ENCODE assay signal across 8 cellular contexts in the genomic region with DNA sequence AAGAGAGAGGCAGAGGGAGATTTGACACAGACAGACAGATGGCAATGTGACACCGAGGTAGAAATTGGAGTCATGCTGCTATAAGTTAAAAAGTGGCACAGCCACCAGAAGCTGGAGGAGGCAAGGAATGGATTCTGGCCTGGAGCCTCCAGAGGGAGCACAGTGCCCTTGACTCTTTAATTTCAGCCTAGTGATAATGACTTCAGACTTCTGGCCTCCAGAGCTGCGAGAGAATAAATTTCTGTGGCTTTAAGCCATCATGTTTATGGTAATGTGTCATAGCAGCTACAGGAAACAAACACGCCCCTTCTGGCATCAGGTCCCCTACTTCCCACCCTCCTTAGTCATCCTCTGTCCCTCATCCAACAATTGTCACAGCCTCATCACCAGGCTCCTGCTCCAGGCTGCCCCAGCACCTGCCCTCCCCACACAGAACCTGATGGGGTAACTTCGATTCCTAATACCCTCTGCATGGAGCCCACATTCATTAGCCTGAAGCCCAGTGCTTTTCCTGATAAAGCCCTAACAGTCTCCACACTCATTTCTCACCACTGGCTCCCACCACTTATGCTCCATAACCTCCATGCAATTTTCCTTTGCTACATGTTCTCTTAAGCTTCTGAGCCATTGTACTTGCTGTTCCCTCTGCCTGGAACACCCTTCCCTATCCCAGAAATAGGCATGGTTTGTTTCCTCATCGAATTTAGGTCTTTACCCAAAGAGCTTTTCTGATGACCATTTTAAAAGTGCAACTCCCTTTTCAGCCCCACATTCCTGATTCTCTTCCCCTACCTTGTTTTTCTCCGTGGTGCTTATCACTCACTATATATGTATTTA.
A peak's percentile ranks its signal among the peaks of the same experiment; 100 is the strongest.
DNase-seq lines count a peak whose midpoint lies in the region; ATAC-seq and TF ChIP-seq lines count a peak whose summit lies in the region.

No MANE protein-coding gene starts in this region.

- no peak overlapping the region for H3K4me3 ChIP-seq in mucosa of descending colon

- no peak for TF ChIP-seq CTCF in mucosa of descending colon (IDR thresholded peaks at IDR 0.05)

- H3K4me1 ChIP-seq in mucosa of descending colon (ENCODE audit: low read depth), result no peaks in the 10 kb centered on the region

- DNase-seq in G401 (ENCODE audit: low spot score) (peak; percentile 44), MV-4-11 (lab: John Stamatoyannopoulos, UW) (peak; percentile 35), cerebellar cortex (ENCODE audit: low spot score) (peak; percentile 29), mucosa of descending colon (peak in 1 of 3 donors; percentile 31), NCI-H128 (lab: John Stamatoyannopoulos, UW; ENCODE audit: unreplicated experiment) (no peak)

- ATAC-seq in mucosa of descending colon (peak; percentile 60), GM21515 (IDR thresholded peaks at IDR 0.05; ENCODE audit: unreplicated experiment) (no peak), GM19467 (IDR thresholded peaks at IDR 0.05; ENCODE audit: unreplicated experiment) (no peak), GM18858 (IDR thresholded peaks at IDR 0.05; ENCODE audit: unreplicated experiment) (no peak)

- H3K9me3 ChIP-seq in mucosa of descending colon, result no peaks in the 10 kb centered on the region

- in situ Hi-C loops in G401 (cut with HindIII; ENCODE audit: low sequenced_read_pairs), result no loop called here

- intact Hi-C loops in mucosa of descending colon (cut with DNase I, micrococcal nuclease), result no loop called here

- no peaks in the 10 kb centered on the region for H3K36me3 ChIP-seq in mucosa of descending colon (ENCODE audit: low read depth)
